7 cellular contexts compared by ENCODE assay signal in the genomic region with DNA sequence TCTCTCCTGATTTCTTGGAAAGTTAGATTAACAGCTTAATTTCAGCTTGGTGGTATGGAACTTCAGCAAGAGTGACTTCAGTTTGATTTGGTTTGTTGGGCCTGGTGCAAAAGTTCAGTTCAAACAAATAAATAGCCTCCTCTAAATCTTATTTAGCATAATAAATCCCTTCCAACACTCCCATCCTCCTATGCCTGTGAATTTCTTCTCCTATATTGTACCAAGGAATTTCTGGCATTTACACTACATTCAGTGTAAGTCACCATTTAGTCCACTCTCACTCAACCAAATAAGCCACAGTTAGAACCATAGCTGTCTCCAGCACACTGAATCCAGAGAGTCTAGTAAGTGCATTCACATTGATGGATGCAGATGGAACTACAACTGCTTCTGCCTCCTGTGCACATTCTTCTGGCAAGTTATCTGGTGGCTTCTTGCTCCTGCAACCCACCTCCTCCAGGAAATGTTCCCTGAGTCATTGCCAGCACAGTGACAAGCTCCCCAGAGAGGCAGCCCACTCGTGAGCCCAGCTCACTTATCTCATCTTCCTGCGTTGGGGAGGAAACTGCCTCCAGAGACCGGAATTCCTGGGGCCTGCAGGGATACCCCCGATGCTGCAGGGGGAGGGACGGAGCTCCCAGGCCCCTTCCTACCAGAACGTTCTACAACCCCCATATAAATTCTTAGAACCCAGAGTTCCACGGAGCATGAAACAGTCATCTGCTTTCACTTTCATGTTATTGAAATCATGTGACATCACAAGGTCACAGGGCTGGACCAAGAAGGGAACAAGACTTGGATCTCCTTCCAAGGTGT.
DNase-seq lines count a peak whose midpoint lies in the region; ATAC-seq and TF ChIP-seq lines count a peak whose summit lies in the region.

No MANE protein-coding gene starts in this region.

- H3K4me3 Mint-ChIP-seq in activated T-cell treated with anti-CD3 and anti-CD28 coated beads, Interleukin-2, amount 50 U/mL, for 4 hours = peak overlapping the region; percentile 82

- intact Hi-C loops in left colon (cut with DNase I, micrococcal nuclease) = no loop called here
- intact Hi-C loops in thyroid gland (cut with DNase I) = no loop called here

- H3K9me3 ChIP-seq in stomach smooth muscle (ENCODE audit: control insufficient read depth in 2 of 2, low read length in 2 of 2) (no peaks in the 10 kb centered on the region), thyroid gland (no peaks in the 10 kb centered on the region)

- no peaks in the 10 kb centered on the region for H3K27me3 Mint-ChIP-seq in activated T-cell treated with anti-CD3 and anti-CD28 coated beads, Interleukin-2, amount 50 U/mL, for 4 hours (ENCODE audit: low read depth)

- in situ Hi-C loops in GM13976 (cut with MboI; ENCODE audit: low sequenced_read_pairs, unreplicated experiment) = no loop called here

- WGBS in thyroid gland, 2 donors = 50 to 61% methylated on average over 6 to 7 of the region's 7 CpGs

- no peaks in the 10 kb centered on the region for H3K4me1 ChIP-seq in stomach smooth muscle (ENCODE audit: control insufficient read depth, insufficient read depth, low read length)
- no peaks in the 10 kb centered on the region for H3K4me1 ChIP-seq in thyroid gland

- TF ChIP-seq POLR2A in thyroid gland (IDR thresholded peaks at IDR 0.05) = no peak

- TF ChIP-seq CTCF in GM13976 (IDR thresholded peaks at IDR 0.05; ENCODE audit: borderline replicate concordance, control extremely low read depth, extremely low read depth, insufficient read depth, missing control alignments) (no peak), thyroid gland (IDR thresholded peaks at IDR 0.05) (no peak)

- ATAC-seq in HG03175 (IDR thresholded peaks at IDR 0.05; ENCODE audit: unreplicated experiment) (peak; percentile 69), left colon (peak; percentile 52)
- peak; percentile 73 to 75 for ATAC-seq in activated T-cell treated with anti-CD3 and anti-CD28 coated beads, Interleukin-2, amount 50 U/mL, for 4 hours

- H3K4me3 ChIP-seq in stomach smooth muscle (ENCODE audit: low read length in 2 of 2) = peak overlapping the region; percentile 9 to 36
- H3K4me3 ChIP-seq in thyroid gland (replicated peaks in 1 of 3) = no peak overlapping the region

- H3K27me3 ChIP-seq in stomach smooth muscle (ENCODE audit: control insufficient read depth in 1 of 2, insufficient read depth in 2 of 2, low read length in 2 of 2) (no peaks in the 10 kb centered on the region), thyroid gland (no peaks in the 10 kb centered on the region)

- H3K36me3 ChIP-seq in stomach smooth muscle (ENCODE audit: control insufficient read depth in 2 of 2, insufficient read depth in 2 of 2, low read length in 2 of 2) (no peaks in the 10 kb centered on the region), thyroid gland (no peaks in the 10 kb centered on the region)

- H3K9me3 Mint-ChIP-seq in activated T-cell treated with anti-CD3 and anti-CD28 coated beads, Interleukin-2, amount 50 U/mL, for 4 hours = peaks cover 11% of the 10 kb centered on the region

- no peak overlapping the region for H3K27ac ChIP-seq in stomach smooth muscle (ENCODE audit: low read length)
- no peak overlapping the region for H3K27ac ChIP-seq in thyroid gland

- H3K9ac ChIP-seq in stomach smooth muscle (ENCODE audit: low read length in 2 of 2) = no peak overlapping the region

- H3K36me3 Mint-ChIP-seq in activated T-cell treated with anti-CD3 and anti-CD28 coated beads, Interleukin-2, amount 50 U/mL, for 4 hours (ENCODE audit: insufficient read depth) = no peaks in the 10 kb centered on the region

- DNase-seq in GM13976 (ENCODE audit: low spot score) (peak; percentile 28), left colon (no peak), HK-2 (ENCODE audit: unreplicated experiment) (no peak), thyroid gland (no peak)
- no peak for DNase-seq in activated T-cell treated with anti-CD3 and anti-CD28 coated beads, Interleukin-2, amount 50 U/mL, for 4 hours

- peaks cover 14% of the 10 kb centered on the region for H3K4me1 Mint-ChIP-seq in activated T-cell treated with anti-CD3 and anti-CD28 coated beads, Interleukin-2, amount 50 U/mL, for 4 hours (ENCODE audit: low read depth)

Comparison
In these comparisons a context has a peak if more than half of its experiments do, and no peak if none do; other contexts are left out.
1. H3K4me3 ChIP-seq: peak in stomach smooth muscle (2 of 2); none in thyroid gland (0 of 3).
2. Peak in every context shown above with its lines, with median percentiles within 50 percentile points of each other: ATAC-seq.